ENCODE assay signal across 26 cellular contexts in genomic region chr18:8684577-8684976, GRCh38.
"Had no signal": no experiment of that assay in that cellular context is flagged by ENCODE, and none has a peak within 500 bp of the region (broad histone marks: within the 10 kb centered on the region; RNA-seq: fewer than 3 reads in every experiment).

No MANE protein-coding gene starts in this region.

- H3K4me1 ChIP-seq: adrenal gland, body of pancreas, gastrocnemius medialis, pancreas, prostate gland, uterus had no signal

- H3K9me3 Mint-ChIP-seq: activated CD4-positive, alpha-beta memory T cell treated with anti-CD3 and anti-CD28 coated beads for 36 hours; activated naive CD4-positive, alpha-beta T cell treated with anti-CD3 and anti-CD28 coated beads for 36 hours; activated naive CD8-positive, alpha-beta T cell treated with anti-CD3 and anti-CD28 coated beads for 36 hours; activated T-helper 1 cell treated with anti-CD3 and anti-CD28 coated beads, Interleukin-12 subunit alpha, Interleukin-12 subunit beta, Interleukin-2, Interleukin-4 antibody, amounts not matched to agents 30 ng/mL and 10 ng/mL and 1 ng/mL, durations not matched to agents 14 hours and 24 hours and 36 hours; nephron progenitor cell had no signal

- H3K27me3 Mint-ChIP-seq: activated naive CD8-positive, alpha-beta T cell treated with anti-CD3 and anti-CD28 coated beads for 36 hours had no signal

- H3K4me3 ChIP-seq: adrenal gland, body of pancreas, gastrocnemius medialis, hepatocyte, pancreas, prostate gland, testis, uterus had no signal

- H3K27me3 ChIP-seq: adrenal gland, body of pancreas, gastrocnemius medialis, hepatocyte, pancreas, testis, uterus had no signal

- H3K27ac ChIP-seq: adrenal gland, body of pancreas, gastrocnemius medialis, hepatocyte, pancreas, uterus had no signal

- ATAC-seq: body of pancreas; gastrocnemius medialis; left cardiac atrium; left ventricle myocardium superior; stimulated activated naive CD8-positive, alpha-beta T cell treated with anti-CD3 and anti-CD28 coated beads, Interleukin-15, Interleukin-2, amounts not matched to agents 100 U/mL and 50 U/mL, for 24 hours had no signal

- H3K27ac Mint-ChIP-seq: activated CD4-positive, alpha-beta memory T cell treated with anti-CD3 and anti-CD28 coated beads for 36 hours; activated naive CD4-positive, alpha-beta T cell treated with anti-CD3 and anti-CD28 coated beads for 36 hours; activated naive CD8-positive, alpha-beta T cell treated with anti-CD3 and anti-CD28 coated beads for 36 hours; activated T-helper 1 cell treated with anti-CD3 and anti-CD28 coated beads, Interleukin-12 subunit alpha, Interleukin-12 subunit beta, Interleukin-2, Interleukin-4 antibody, amounts not matched to agents 30 ng/mL and 10 ng/mL and 1 ng/mL, durations not matched to agents 14 hours and 24 hours and 36 hours; nephron progenitor cell had no signal

- H2AFZ ChIP-seq: hepatocyte had no signal

- H3K36me3 Mint-ChIP-seq: activated CD4-positive, alpha-beta memory T cell treated with anti-CD3 and anti-CD28 coated beads for 36 hours; activated naive CD8-positive, alpha-beta T cell treated with anti-CD3 and anti-CD28 coated beads for 36 hours had no signal

- H3K79me2 ChIP-seq: hepatocyte had no signal

- H3K4me1 Mint-ChIP-seq: activated naive CD8-positive, alpha-beta T cell treated with anti-CD3 and anti-CD28 coated beads for 36 hours had no signal

- H3K4me3 Mint-ChIP-seq: activated CD4-positive, alpha-beta memory T cell treated with anti-CD3 and anti-CD28 coated beads for 36 hours; activated naive CD4-positive, alpha-beta T cell treated with anti-CD3 and anti-CD28 coated beads for 36 hours; activated naive CD8-positive, alpha-beta T cell treated with anti-CD3 and anti-CD28 coated beads for 36 hours; activated T-helper 1 cell treated with anti-CD3 and anti-CD28 coated beads, Interleukin-12 subunit alpha, Interleukin-12 subunit beta, Interleukin-2, Interleukin-4 antibody, amounts not matched to agents 30 ng/mL and 10 ng/mL and 1 ng/mL, durations not matched to agents 14 hours and 24 hours and 36 hours; nephron progenitor cell had no signal

- H3K36me3 ChIP-seq: adrenal gland, gastrocnemius medialis, pancreas, prostate gland, uterus had no signal

- H3K9me3 ChIP-seq: adrenal gland, body of pancreas, gastrocnemius medialis, pancreas, prostate gland, testis, uterus had no signal

- FAIRE-seq: pancreas had no signal

- DNase-seq: activated CD4-positive, alpha-beta memory T cell treated with anti-CD3 and anti-CD28 coated beads for 36 hours; activated CD4-positive, alpha-beta T cell treated with anti-CD3 and anti-CD28 coated beads for 48 hours; activated CD8-positive, alpha-beta memory T cell treated with anti-CD3 and anti-CD28 coated beads, Interleukin-2, amount 50 U/mL, for 4 hours; activated effector memory CD4-positive, alpha-beta T cell treated with anti-CD3 and anti-CD28 coated beads, Interleukin-2, amount 50 U/mL, for 16 hours; activated naive CD4-positive, alpha-beta T cell treated with anti-CD3 and anti-CD28 coated beads for 36 hours; activated naive CD8-positive, alpha-beta T cell treated with anti-CD3 and anti-CD28 coated beads for 36 hours; activated T-cell treated with anti-CD3 and anti-CD28 coated beads, Interleukin-2, amount 50 U/mL, for 1 hour; aorta; body of pancreas; cortex of kidney; gastrocnemius medialis; islet precursor cell; left cardiac atrium; left ventricle myocardium superior; nephron progenitor cell; pancreas; stimulated activated CD4-positive, alpha-beta T cell treated with anti-CD3 and anti-CD28 coated beads, Interleukin-12 subunit alpha, Interleukin-12 subunit beta, amount 100 ng/mL, for 4 hours; stimulated activated CD4-positive, alpha-beta T cell treated with anti-CD3 and anti-CD28 coated beads, Interleukin-4, amount 100 ng/mL, for 1 hour; stimulated activated naive CD8-positive, alpha-beta T cell treated with anti-CD3 and anti-CD28 coated beads, Interleukin-15, Interleukin-2, amounts not matched to agents 100 U/mL and 50 U/mL, for 24 hours; testis; trophoblast cell; uterus had no signal

- H3K4me2 ChIP-seq: hepatocyte had no signal
